14 cellular contexts compared by ENCODE assay signal in genomic region chr17:177762-178161, GRCh38. TPM values are rescaled to one million over a fixed set of nuclear protein-coding genes. Genes with fewer than 3 reads are reported as not detected.
DNase-seq lines count a peak whose midpoint lies in the region; ATAC-seq and TF ChIP-seq lines count a peak whose summit lies in the region.
"Had no signal": no experiment of that assay in that cellular context is flagged by ENCODE, and none has a peak within 500 bp of the region (broad histone marks: within the 10 kb centered on the region; RNA-seq: fewer than 3 reads in every experiment).

No MANE protein-coding gene starts in this region.

- no peak for TF ChIP-seq RAD21 in Ishikawa (IDR thresholded peaks at IDR 0.05; ENCODE audit: low read depth)

- H3K36me3 Mint-ChIP-seq in brain, result no peaks in the 10 kb centered on the region
- H3K36me3 Mint-ChIP-seq in nephron (ENCODE audit: low read depth), result no peaks in the 10 kb centered on the region
- H3K36me3 Mint-ChIP-seq: CD8-positive, alpha-beta T cell had no signal

- intact Hi-C loops in head of caudate nucleus (cut with DNase I), result no loop called here

- peak overlapping the region in 1 of 5 experiments; percentile 40 for H3K4me3 Mint-ChIP-seq in brain
- peak overlapping the region; percentile 42 to 66 (median 46) for H3K4me3 Mint-ChIP-seq in nephron
- H3K4me3 Mint-ChIP-seq: CD8-positive, alpha-beta T cell had no signal

- H3K27ac Mint-ChIP-seq in brain, result peak overlapping the region in 3 of 5 experiments; percentile 22 to 74 (median 36)
- H3K27ac Mint-ChIP-seq in nephron, result peak overlapping the region; percentile 29 to 52 (median 35)
- H3K27ac Mint-ChIP-seq: CD8-positive, alpha-beta T cell had no signal

- H3K27me3 Mint-ChIP-seq in brain (peaks cover 36% of the 10 kb centered on the region), nephron (ENCODE audit: low read depth) (peaks cover 17% of the 10 kb centered on the region)

- no peak for TF ChIP-seq EP300 in Ishikawa (IDR thresholded peaks at IDR 0.05; ENCODE audit: borderline replicate concordance)

- no peak for TF ChIP-seq CTCF in brain (conservative IDR thresholded peaks at IDR 0.05)
- no peak for TF ChIP-seq CTCF in nephron (IDR thresholded peaks at IDR 0.05; ENCODE audit: unreplicated experiment in 3 of 3)

- ATAC-seq in GM18502 (IDR thresholded peaks at IDR 0.05; ENCODE audit: poor library complexity, unreplicated experiment), result no peak
- ATAC-seq: CD8-positive, alpha-beta T cell had no signal

- peaks cover 32% of the 10 kb centered on the region for H3K4me1 Mint-ChIP-seq in brain
- H3K4me1 Mint-ChIP-seq in nephron, result peaks cover 24% of the 10 kb centered on the region

- DNase-seq in NCI-H82 (lab: John Stamatoyannopoulos, UW), result peak; percentile 33
- no peak for DNase-seq in NCI-H82 treated with DMSO at 0.1 percent for 48 hours (lab: John Stamatoyannopoulos, UW; ENCODE audit: unreplicated experiment)
- no peak for DNase-seq in head of caudate nucleus
- DNase-seq: DMS 273 treated with DMSO at 0.1 percent for 48 hours, DND-41, EL, GM23248, IMR-90 had no signal

- H3K9me3 Mint-ChIP-seq in brain, result no peaks in the 10 kb centered on the region
- H3K9me3 Mint-ChIP-seq in nephron, result no peaks in the 10 kb centered on the region
- H3K9me3 Mint-ChIP-seq: CD8-positive, alpha-beta T cell had no signal

TF ChIP-seq in Ishikawa, 13 proteins besides CTCF, POLR2A, EP300 and RAD21:
- peak; percentile 56; the same call in 1 of the 2 replicates for TF ChIP-seq USF1 (IDR thresholded peaks at IDR 0.05)
- no peak for TF ChIP-seq REST (IDR thresholded peaks at IDR 0.05; ENCODE audit: low read depth)

RNA-seq across cellular contexts. Expression of gene DOC2B, which starts 3.7 kb away (rescaled TPM):
- 5.5 TPM for polyA plus RNA-seq in brain (ENCODE audit: insufficient read depth, low read depth, low replicate concordance)
- polyA plus RNA-seq: AG04450, IMR-90 had no signal

RNA-seq across cellular contexts. Expression of gene SCGB1C2, which starts 40.4 kb away (rescaled TPM):
- polyA plus RNA-seq in brain (ENCODE audit: insufficient read depth, low read depth, low replicate concordance), result not detected
- polyA plus RNA-seq: AG04450, GM23248, IMR-90 had no signal
